In the genomic region with DNA sequence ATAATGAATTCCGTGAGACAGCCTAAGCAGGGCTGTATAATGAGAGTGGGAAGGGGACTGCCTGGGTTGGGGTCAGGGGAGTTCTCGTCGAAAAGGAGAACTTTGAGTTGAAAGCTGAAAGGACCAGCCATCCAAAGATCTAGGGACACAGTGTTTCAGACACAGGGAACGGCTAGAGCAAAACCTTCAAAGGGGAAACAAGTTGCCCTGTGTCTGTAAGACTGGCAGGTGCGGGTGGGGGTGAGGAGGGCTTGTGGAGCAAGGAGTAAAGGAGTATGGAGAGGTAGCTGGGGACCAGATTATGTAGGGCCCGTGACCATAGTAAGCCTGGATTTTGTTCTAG, we compare ENCODE assay signal across 9 cellular contexts. TPM values are rescaled to one million over a fixed set of nuclear protein-coding genes. Genes with fewer than 3 reads are reported as not detected.
A peak's percentile ranks its signal among the peaks of the same experiment; 100 is the strongest.
DNase-seq lines count a peak whose midpoint lies in the region; ATAC-seq, FAIRE-seq and TF ChIP-seq lines count a peak whose summit lies in the region.
"Had no signal": no experiment of that assay in that cellular context is flagged by ENCODE, and none has a peak within 500 bp of the region (broad histone marks: within the 10 kb centered on the region; RNA-seq: fewer than 3 reads in every experiment).

No MANE protein-coding gene starts in this region.

- H3K36me3 Mint-ChIP-seq in osteocyte (ENCODE audit: unreplicated experiment), result peaks cover 21% of the 10 kb centered on the region

- no peaks in the 10 kb centered on the region for H3K27me3 ChIP-seq in MM.1S (replicated peaks; ENCODE audit: insufficient read depth, low read length)
- H3K27me3 ChIP-seq in duodenal mucosa (ENCODE audit: control insufficient read depth in 1 of 2, insufficient read depth in 2 of 2, low read length in 2 of 2), result no peaks in the 10 kb centered on the region
- no peaks in the 10 kb centered on the region for H3K27me3 ChIP-seq in pancreas

- H3K4me3 ChIP-seq in GM08714 (ENCODE audit: low read length) (peak overlapping the region; percentile 71; the same call in 1 of the 2 replicates), MM.1S (ENCODE audit: low read length) (no peak overlapping the region), duodenal mucosa (ENCODE audit: low read depth in 1 of 2, low read length in 2 of 2) (peak overlapping the region; percentile 18 to 46), pancreas (peak overlapping the region in 1 of 4 donors; percentile 78)

- H3F3A ChIP-seq in MM.1S (ENCODE audit: insufficient read depth, low read length), result peaks cover 9% of the 10 kb centered on the region

- intact Hi-C loops in pancreas (cut with DNase I), result loop anchor here in 1 of 3 donors (5.0 kb wide), 1 partner anchor 72 kb away; no protein-coding TSS in a partner anchor

- no peaks in the 10 kb centered on the region for H3K9me3 Mint-ChIP-seq in osteocyte (ENCODE audit: unreplicated experiment)

- WGBS in pancreas, 2 donors, result 69 to 77% methylated on average over 6 of the region's 6 CpGs

- TF ChIP-seq CTCF in MM.1S (IDR thresholded peaks at IDR 0.05; ENCODE audit: low read length) (no peak), osteocyte (IDR thresholded peaks at IDR 0.05) (no peak), pancreas (IDR thresholded peaks at IDR 0.05) (no peak)

- H3K27ac ChIP-seq in MM.1S (ENCODE audit: low read length) (no peak overlapping the region), duodenal mucosa (ENCODE audit: low read depth, low read length) (no peak overlapping the region), pancreas (no peak overlapping the region)

- H3K79me2 ChIP-seq in MM.1S (ENCODE audit: low read length), result peaks cover 43% of the 10 kb centered on the region

- H3K9me3 ChIP-seq in MM.1S (replicated peaks; ENCODE audit: insufficient read depth, low read length), result no peaks in the 10 kb centered on the region
- no peaks in the 10 kb centered on the region for H3K9me3 ChIP-seq in duodenal mucosa (ENCODE audit: control insufficient read depth in 1 of 2, low read length in 2 of 2)
- H3K9me3 ChIP-seq in pancreas, result no peaks in the 10 kb centered on the region

- no peak overlapping the region for H3K27ac Mint-ChIP-seq in osteocyte (ENCODE audit: unreplicated experiment)

- peak overlapping the region; percentile 58 for H3K4me3 Mint-ChIP-seq in osteocyte (ENCODE audit: unreplicated experiment)

- DNase-seq in MM.1S (no peak), osteocyte (ENCODE audit: extremely low spot score, unreplicated experiment) (peak; percentile 49), NCI-H1105 treated with DMSO at 0.1 percent for 48 hours (lab: John Stamatoyannopoulos, UW) (no peak), pancreas (no peak), NCI-H524 treated with DMSO at 0.1 percent for 48 hours (lab: John Stamatoyannopoulos, UW) (no peak)
- DNase-seq in stimulated activated CD4-positive, alpha-beta T cell treated with anti-CD3 and anti-CD28 coated beads, Interleukin-4, amount 100 ng/mL, for 4 hours, result no peak
- DNase-seq: SW 1271 had no signal

- H3K9me2 ChIP-seq in MM.1S (replicated peaks; ENCODE audit: insufficient read depth, low read length), result no peaks in the 10 kb centered on the region

- peak overlapping the region; percentile 20; the same call in 1 of the 2 replicates for H3K4me2 ChIP-seq in MM.1S (ENCODE audit: low read depth, low read length)

- peaks cover 35% of the 10 kb centered on the region for H3K4me1 Mint-ChIP-seq in osteocyte (ENCODE audit: unreplicated experiment)

- ATAC-seq in pancreas, result no peak

- H3K27me3 Mint-ChIP-seq in osteocyte (ENCODE audit: unreplicated experiment), result no peaks in the 10 kb centered on the region

- H2AFZ ChIP-seq in MM.1S (ENCODE audit: low read length), result no peak overlapping the region

- H3K4me1 ChIP-seq in MM.1S (ENCODE audit: low read length) (peaks cover 13% of the 10 kb centered on the region), duodenal mucosa (ENCODE audit: control insufficient read depth in 1 of 2, insufficient read depth in 2 of 2, low read length in 2 of 2) (peaks cover 17 to 28% of the 10 kb centered on the region in 2 donors), pancreas (peaks cover 0 to 15% (median 6%) of the 10 kb centered on the region in 3 donors)

- H4K20me1 ChIP-seq in MM.1S (ENCODE audit: insufficient read depth, low read length), result no peaks in the 10 kb centered on the region

- H3K36me3 ChIP-seq in MM.1S (replicated peaks; ENCODE audit: insufficient read depth, low read length) (peaks cover 14% of the 10 kb centered on the region), duodenal mucosa (ENCODE audit: control insufficient read depth in 1 of 2, insufficient read depth in 2 of 2, low read length in 2 of 2) (peaks cover 3 to 15% of the 10 kb centered on the region in 2 donors), pancreas (peaks cover 0 to 16% (median 15%) of the 10 kb centered on the region in 3 donors)

- FAIRE-seq in pancreas (lab: Jason Lieb, UNC), result no peak

- H3K9ac ChIP-seq in MM.1S (ENCODE audit: low read length) (no peak overlapping the region), duodenal mucosa (ENCODE audit: low read depth in 1 of 2, low read length in 2 of 2) (no peak overlapping the region)

RNA-seq across cellular contexts. Expression of a gene that starts 1.3 kb away (rescaled TPM):
- 181 and 196 TPM in 2 replicates for total RNA-seq in osteocyte
- 10 to 100 TPM; 42.7 to 78.6 (median 53.1) TPM for total RNA-seq in pancreas
- 100 to 1,000 TPM; 155 to 198 TPM for polyA plus RNA-seq in pancreas
